1 cellular context compared by ENCODE assay signal in the genomic region with DNA sequence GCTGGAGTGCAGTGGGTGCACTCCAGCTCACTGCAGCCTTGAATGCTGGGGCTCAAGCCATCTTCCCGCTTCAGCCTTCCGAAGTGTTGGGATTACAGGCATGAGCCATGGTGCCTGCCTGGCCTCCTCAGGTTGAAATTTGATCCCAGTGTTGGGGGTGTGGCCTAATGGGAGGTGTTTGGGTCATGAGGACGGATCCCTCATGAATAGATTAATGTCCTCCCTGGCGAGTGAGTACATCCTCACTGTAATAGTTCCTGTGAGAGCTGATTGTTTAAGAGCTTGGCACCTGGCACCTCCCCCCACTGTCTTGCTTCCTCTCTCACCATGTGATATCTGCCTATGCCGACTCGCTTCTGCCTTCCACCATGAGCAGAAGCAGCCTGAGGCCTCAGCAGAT.
TF ChIP-seq lines count a peak whose summit lies in the region.

No MANE protein-coding gene starts in this region.

TF ChIP-seq in IMR-90, 13 proteins besides CTCF, POLR2A, EP300 and RAD21 (continued from another document):
- TF ChIP-seq CHD1 (IDR thresholded peaks at IDR 0.05; ENCODE audit: low read depth, low read length): no peak
- no peak for TF ChIP-seq RFX5 (IDR thresholded peaks at IDR 0.05; ENCODE audit: low read depth, low read length)
- no peak for TF ChIP-seq BHLHE40 (IDR thresholded peaks at IDR 0.05; ENCODE audit: low read depth, low read length)
- no peak for TF ChIP-seq MXI1 (IDR thresholded peaks at IDR 0.05; ENCODE audit: borderline replicate concordance, low read depth, low read length)
